Comparison of ENCODE assay signal across 28 cellular contexts in the genomic region with DNA sequence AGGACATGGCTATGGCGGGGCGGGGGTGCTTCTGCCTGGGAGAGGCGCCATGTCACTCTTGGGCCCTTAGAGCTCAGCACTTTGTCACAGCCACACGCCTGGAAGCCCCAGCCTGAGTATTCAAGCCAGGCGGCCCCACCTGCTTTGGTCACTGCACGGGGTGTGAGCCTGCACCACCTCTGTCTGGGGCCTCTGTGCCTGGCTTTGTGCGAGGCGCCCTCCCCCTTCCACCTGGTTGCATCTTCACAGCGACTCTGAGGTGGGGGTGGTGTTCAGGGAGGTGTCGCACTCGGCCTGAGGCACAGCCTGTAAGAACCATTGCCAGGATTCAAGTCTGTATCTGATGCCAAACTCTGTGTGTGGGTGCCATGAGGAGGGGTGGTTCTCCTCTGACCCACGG.
"Had no signal": no experiment of that assay in that cellular context is flagged by ENCODE, and none has a peak within 500 bp of the region (broad histone marks: within the 10 kb centered on the region; RNA-seq: fewer than 3 reads in every experiment).

No MANE protein-coding gene starts in this region.

- H3K27ac ChIP-seq: ovary, prostate gland, stomach, testis, thyroid gland, transverse colon, upper lobe of left lung, vagina had no signal

- FAIRE-seq: keratinocyte had no signal

- H3K4me3 Mint-ChIP-seq: naive thymus-derived CD4-positive, alpha-beta T cell; natural killer cell treated with Interleukin-12 subunit alpha and Interleukin-12 subunit beta and Interleukin-15 and Interleukin-18, amount 100 ng/mL, for 72 hours; stimulated activated naive B cell treated with anti-CD40 and anti-IgM and Interleukin-4, amounts not matched to agents 10 μg/mL and 1 μg/mL and 100 μg/mL, for 72 hours had no signal

- H3K4me2 ChIP-seq: smooth muscle cell had no signal

- H3K27me3 Mint-ChIP-seq: naive thymus-derived CD4-positive, alpha-beta T cell; natural killer cell treated with Interleukin-12 subunit alpha and Interleukin-12 subunit beta and Interleukin-15 and Interleukin-18, amount 100 ng/mL, for 72 hours; stimulated activated naive B cell treated with anti-CD40 and anti-IgM and Interleukin-4, amounts not matched to agents 10 μg/mL and 1 μg/mL and 100 μg/mL, for 72 hours had no signal

- H3K9me3 Mint-ChIP-seq: naive thymus-derived CD4-positive, alpha-beta T cell; natural killer cell treated with Interleukin-12 subunit alpha and Interleukin-12 subunit beta and Interleukin-15 and Interleukin-18, amount 100 ng/mL, for 72 hours; stimulated activated naive B cell treated with anti-CD40 and anti-IgM and Interleukin-4, amounts not matched to agents 10 μg/mL and 1 μg/mL and 100 μg/mL, for 72 hours had no signal

- H3K4me1 ChIP-seq: prostate gland, stomach, testis, thyroid gland, transverse colon, upper lobe of left lung, vagina had no signal

- H3K4me1 Mint-ChIP-seq: naive thymus-derived CD4-positive, alpha-beta T cell had no signal

- H3K9me3 ChIP-seq: mucosa of descending colon, ovary, prostate gland, stomach, testis, thyroid gland, transverse colon, upper lobe of left lung, vagina had no signal

- ATAC-seq: left cardiac atrium; left lobe of liver; mucosa of descending colon; naive thymus-derived CD4-positive, alpha-beta T cell; natural killer cell treated with Interleukin-12 subunit alpha and Interleukin-12 subunit beta and Interleukin-15 and Interleukin-18, amount 100 ng/mL, for 72 hours; right cardiac atrium; stimulated activated naive B cell treated with anti-CD40 and anti-IgM and Interleukin-4, amounts not matched to agents 10 μg/mL and 1 μg/mL and 100 μg/mL, for 72 hours; stimulated activated naive CD8-positive, alpha-beta T cell treated with anti-CD3 and anti-CD28 coated beads, Interleukin-15, Interleukin-2, amounts not matched to agents 100 U/mL and 50 U/mL, for 24 hours had no signal

- H3K27me3 ChIP-seq: ovary, stomach, testis, thyroid gland, transverse colon, upper lobe of left lung, vagina had no signal

- DNase-seq: hippocampal formation; kidney glomerular epithelial cell; left cardiac atrium; mesendoderm; midbrain; mucosa of descending colon; naive thymus-derived CD4-positive, alpha-beta T cell; ovary; retina; right cardiac atrium; stimulated activated CD4-positive, alpha-beta T cell treated with anti-CD3 and anti-CD28 coated beads, Interleukin-1b, Interleukin-23, amount 100 ng/mL, for 48 hours; stimulated activated CD4-positive, alpha-beta T cell treated with anti-CD3 and anti-CD28 coated beads, Interleukin-2, amount 100 ng/mL, for 48 hours; stimulated activated CD4-positive, alpha-beta T cell treated with anti-CD3 and anti-CD28 coated beads, Interleukin-4, amount 100 ng/mL, for 4 hours; stimulated activated CD8-positive, alpha-beta memory T cell treated with anti-CD3 and anti-CD28 coated beads, Interleukin-4, amount 100 ng/mL, for 48 hours; stimulated activated naive B cell treated with anti-CD40 and anti-IgM and Interleukin-4, amounts not matched to agents 10 μg/mL and 1 μg/mL and 100 μg/mL, for 72 hours; stimulated activated naive CD8-positive, alpha-beta T cell treated with anti-CD3 and anti-CD28 coated beads, Interleukin-15, Interleukin-2, amounts not matched to agents 100 U/mL and 50 U/mL, for 24 hours; stomach; testis; thyroid gland; transverse colon; upper lobe of left lung had no signal

- H3K27ac Mint-ChIP-seq: naive thymus-derived CD4-positive, alpha-beta T cell; natural killer cell treated with Interleukin-12 subunit alpha and Interleukin-12 subunit beta and Interleukin-15 and Interleukin-18, amount 100 ng/mL, for 72 hours had no signal

- H3K36me3 ChIP-seq: ovary had no signal

- H3K4me3 ChIP-seq: lung, mucosa of descending colon, ovary, prostate gland, smooth muscle cell, stomach, testis, thyroid gland, transverse colon, upper lobe of left lung, vagina had no signal
